ENCODE assay signal across 24 cellular contexts in the genomic region with DNA sequence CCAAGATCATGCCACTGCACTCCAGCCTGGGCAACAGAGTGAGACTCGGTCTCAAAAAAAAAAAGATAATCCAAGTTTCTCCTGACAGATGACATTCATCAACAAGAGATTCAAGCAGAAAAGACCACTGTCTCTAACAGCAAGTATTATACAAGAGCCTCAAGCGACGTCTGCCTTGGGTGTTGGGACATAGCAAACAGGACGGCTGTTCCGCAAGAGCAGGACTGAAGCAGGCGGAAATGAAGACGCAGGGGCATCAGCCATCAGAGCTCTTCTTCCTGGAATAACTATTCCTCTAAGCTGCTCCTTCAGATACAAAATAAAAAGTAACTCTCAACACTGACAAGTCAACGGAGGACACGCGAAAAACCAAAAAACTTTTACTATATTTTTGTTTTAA. TPM values are rescaled to one million over a fixed set of nuclear protein-coding genes. Genes with fewer than 3 reads are reported as not detected.
DNase-seq lines count a peak whose midpoint lies in the region; ATAC-seq and TF ChIP-seq lines count a peak whose summit lies in the region.
"Had no signal": no experiment of that assay in that cellular context is flagged by ENCODE, and none has a peak within 500 bp of the region (broad histone marks: within the 10 kb centered on the region; RNA-seq: fewer than 3 reads in every experiment).

No MANE protein-coding gene starts in this region.

- DNase-seq in activated T-cell treated with anti-CD3 and anti-CD28 coated beads, Interleukin-2, amount 50 U/mL, for 72 hours: no peak
- DNase-seq in activated T-cell treated with anti-CD3 and anti-CD28 coated beads, Interleukin-2, amount 50 U/mL, for 4 hours: no peak
- DNase-seq in MV-4-11 (lab: John Stamatoyannopoulos, UW) (peak; percentile 56), lower lobe of right lung (peak; percentile 70), upper lobe of left lung (peak in 1 of 2 donors; percentile 54), A172 (ENCODE audit: low spot score) (no peak), NCI-H2196 treated with DMSO at 0.1 percent for 48 hours (lab: John Stamatoyannopoulos, UW; ENCODE audit: unreplicated experiment) (no peak)
- DNase-seq: activated effector memory CD4-positive, alpha-beta T cell treated with Interleukin-2 at 50 U/mL for 16 hours; effector memory CD4-positive, alpha-beta T cell; erythroblast; kidney glomerular epithelial cell; MG63; NCI-H1417; NCI-H2107; NCI-H446 treated with DMSO at 0.1 percent for 48 hours; SIG-M5; stimulated activated CD4-positive, alpha-beta T cell treated with anti-CD3 and anti-CD28 coated beads, Interleukin-1b, Interleukin-23, amount 100 ng/mL, for 48 hours; uterus had no signal

- H3K4me1 ChIP-seq in lower lobe of right lung (peaks cover 66% of the 10 kb centered on the region), upper lobe of left lung (peaks cover 47 to 80% (median 67%) of the 10 kb centered on the region in 4 donors)

- TF ChIP-seq CTCF in lower lobe of right lung (IDR thresholded peaks at IDR 0.05) (no peak), upper lobe of left lung (IDR thresholded peaks at IDR 0.05) (no peak)

- H3K9me3 ChIP-seq in lower lobe of right lung (no peaks in the 10 kb centered on the region), upper lobe of left lung (no peaks in the 10 kb centered on the region)
- H3K9me3 ChIP-seq: breast epithelium, heart left ventricle, MG63, suprapubic skin, uterus had no signal

- H3K27ac ChIP-seq in lower lobe of right lung (no peak overlapping the region), upper lobe of left lung (peak overlapping the region; percentile 9 to 39 (median 15))
- H3K27ac ChIP-seq: breast epithelium, suprapubic skin, uterus had no signal

- 79% methylated on average over 10 of the region's 10 CpGs for WGBS in upper lobe of left lung, 2 donors

- TF ChIP-seq EP300 in upper lobe of left lung (IDR thresholded peaks at IDR 0.05): no peak

- H3K27ac Mint-ChIP-seq in activated T-cell treated with anti-CD3 and anti-CD28 coated beads, Interleukin-2, amount 50 U/mL, for 72 hours: peak overlapping the region; percentile 71

- no peak for ATAC-seq in activated T-cell treated with anti-CD3 and anti-CD28 coated beads, Interleukin-2, amount 50 U/mL, for 72 hours (replicated peaks in 1 of 2)
- no peak for ATAC-seq in activated T-cell treated with anti-CD3 and anti-CD28 coated beads, Interleukin-2, amount 50 U/mL, for 4 hours
- ATAC-seq in lower lobe of right lung: peak; percentile 45 to 49
- peak in 1 of 2 donors; percentile 41 for ATAC-seq in upper lobe of left lung (ENCODE audit: low FRiP score in 2 of 2)
- ATAC-seq in GM19467 (IDR thresholded peaks at IDR 0.05; ENCODE audit: unreplicated experiment): no peak
- ATAC-seq: Panc1 had no signal

- no peaks in the 10 kb centered on the region for H3K27me3 ChIP-seq in lower lobe of right lung (ENCODE audit: low read depth)
- no peaks in the 10 kb centered on the region for H3K27me3 ChIP-seq in upper lobe of left lung
- H3K27me3 ChIP-seq: breast epithelium, heart left ventricle, MG63, suprapubic skin, uterus had no signal

- no peak overlapping the region for H3K4me3 ChIP-seq in lower lobe of right lung
- no peak overlapping the region for H3K4me3 ChIP-seq in upper lobe of left lung
- H3K4me3 ChIP-seq: breast epithelium, heart left ventricle, MG63, suprapubic skin, uterus had no signal

- H3K27me3 Mint-ChIP-seq in activated T-cell treated with anti-CD3 and anti-CD28 coated beads, Interleukin-2, amount 50 U/mL, for 72 hours (ENCODE audit: low read depth): no peaks in the 10 kb centered on the region
- H3K27me3 Mint-ChIP-seq in activated T-cell treated with anti-CD3 and anti-CD28 coated beads, Interleukin-2, amount 50 U/mL, for 4 hours (ENCODE audit: low read depth): no peaks in the 10 kb centered on the region
- H3K27me3 Mint-ChIP-seq: activated CD4-positive, alpha-beta T cell treated with anti-CD3 and anti-CD28 coated beads for 36 hours had no signal

- H3K4me3 Mint-ChIP-seq in activated T-cell treated with anti-CD3 and anti-CD28 coated beads, Interleukin-2, amount 50 U/mL, for 72 hours: peak overlapping the region; percentile 68 to 81
- H3K4me3 Mint-ChIP-seq in activated T-cell treated with anti-CD3 and anti-CD28 coated beads, Interleukin-2, amount 50 U/mL, for 4 hours: no peak overlapping the region

- no peak for TF ChIP-seq POLR2A in upper lobe of left lung (IDR thresholded peaks at IDR 0.05)

- H3K36me3 Mint-ChIP-seq in activated T-cell treated with anti-CD3 and anti-CD28 coated beads, Interleukin-2, amount 50 U/mL, for 72 hours (ENCODE audit: insufficient read depth in 2 of 2): peaks cover 12 to 21% of the 10 kb centered on the region in 2 donors
- peaks cover 14% of the 10 kb centered on the region for H3K36me3 Mint-ChIP-seq in activated T-cell treated with anti-CD3 and anti-CD28 coated beads, Interleukin-2, amount 50 U/mL, for 4 hours (ENCODE audit: insufficient read depth)

- peaks cover 0 to 3% of the 10 kb centered on the region in 2 donors for H3K9me3 Mint-ChIP-seq in activated T-cell treated with anti-CD3 and anti-CD28 coated beads, Interleukin-2, amount 50 U/mL, for 72 hours
- no peaks in the 10 kb centered on the region for H3K9me3 Mint-ChIP-seq in activated T-cell treated with anti-CD3 and anti-CD28 coated beads, Interleukin-2, amount 50 U/mL, for 4 hours

- H3K36me3 ChIP-seq in lower lobe of right lung (no peaks in the 10 kb centered on the region), upper lobe of left lung (no peaks in the 10 kb centered on the region)
- H3K36me3 ChIP-seq: breast epithelium, suprapubic skin, uterus had no signal

- intact Hi-C loops in lower lobe of right lung (cut with DNase I): no loop called here

- peaks cover 64% of the 10 kb centered on the region for H3K4me1 Mint-ChIP-seq in activated T-cell treated with anti-CD3 and anti-CD28 coated beads, Interleukin-2, amount 50 U/mL, for 72 hours (ENCODE audit: low read depth)
- peaks cover 74% of the 10 kb centered on the region for H3K4me1 Mint-ChIP-seq in activated T-cell treated with anti-CD3 and anti-CD28 coated beads, Interleukin-2, amount 50 U/mL, for 4 hours (ENCODE audit: low read depth)

RNA-seq across cellular contexts. Expression of a gene that starts 54.0 kb away (rescaled TPM):
- total RNA-seq in activated T-cell treated with anti-CD3 and anti-CD28 coated beads, Interleukin-2, amount 50 U/mL, for 72 hours: 100 to 1,000 TPM; 204 to 215 TPM
- total RNA-seq in activated T-cell treated with anti-CD3 and anti-CD28 coated beads, Interleukin-2, amount 50 U/mL, for 4 hours: 100 to 1,000 TPM; 153 to 181 (median 162) TPM
- total RNA-seq in lower lobe of right lung: 127 TPM
- 100 to 1,000 TPM in 5 of 6 donors, 10 to 100 TPM in 1; 92.4 to 313 (median 134) TPM for total RNA-seq in upper lobe of left lung
- total RNA-seq in A172 (2014; rRNA removed; shearing (Covaris generic)): 48.3 and 61.6 TPM in 2 replicates

Comparison
In these comparisons a context has a peak if more than half of its experiments do, and no peak if none do; other contexts are left out.
1. ATAC-seq: peak in lower lobe of right lung (2 of 2); none in activated T-cell treated with anti-CD3 and anti-CD28 coated beads, Interleukin-2, amount 50 U/mL, for 72 hours (0 of 2), activated T-cell treated with anti-CD3 and anti-CD28 coated beads, Interleukin-2, amount 50 U/mL, for 4 hours (0 of 2) and GM19467 (single experiment).
2. DNase-seq: peak in MV-4-11 (single experiment) and lower lobe of right lung (single experiment); none in activated T-cell treated with anti-CD3 and anti-CD28 coated beads, Interleukin-2, amount 50 U/mL, for 72 hours (0 of 2), activated T-cell treated with anti-CD3 and anti-CD28 coated beads, Interleukin-2, amount 50 U/mL, for 4 hours (single experiment), A172 (single experiment) and NCI-H2196 treated with DMSO at 0.1 percent for 48 hours (single experiment).